In genomic region chr5:56102885-56103284, GRCh38 we compare ENCODE assay signal across 21 cellular contexts.
A peak's percentile ranks its signal among the peaks of the same experiment; 100 is the strongest.
DNase-seq lines count a peak whose midpoint lies in the region; ATAC-seq and TF ChIP-seq lines count a peak whose summit lies in the region.
"Had no signal": no experiment of that assay in that cellular context is flagged by ENCODE, and none has a peak within 500 bp of the region (broad histone marks: within the 10 kb centered on the region; RNA-seq: fewer than 3 reads in every experiment).

No MANE protein-coding gene starts in this region.

- peaks cover 95% of the 10 kb centered on the region for H3K4me1 Mint-ChIP-seq in activated naive CD4-positive, alpha-beta T cell treated with anti-CD3 and anti-CD28 coated beads, Interleukin-2, amount 50 U/mL, for 24 hours
- H3K4me1 Mint-ChIP-seq: neural crest cell had no signal

- no peaks in the 10 kb centered on the region for H3K9me3 Mint-ChIP-seq in activated naive CD4-positive, alpha-beta T cell treated with anti-CD3 and anti-CD28 coated beads, Interleukin-2, amount 50 U/mL, for 24 hours
- H3K9me3 Mint-ChIP-seq: activated T-cell treated with anti-CD3 and anti-CD28 coated beads, Interleukin-2, amount 50 U/mL, for 72 hours; stimulated activated naive CD8-positive, alpha-beta T cell treated with anti-CD3 and anti-CD28 coated beads, Interleukin-15, amount 100 ng/mL, for 72 hours; T-helper 1 cell treated with Interleukin-12 subunit alpha and Interleukin-12 subunit beta and Interleukin-4 antibody, amounts not matched to agents 30 μg/mL and 1 μg/mL, for 36 hours had no signal

- no peak overlapping the region for H3K4me3 ChIP-seq in right lobe of liver
- H3K4me3 ChIP-seq: gastrocnemius medialis, sigmoid colon, SJSA1, thyroid gland had no signal

- peaks cover 3% of the 10 kb centered on the region for H3K36me3 Mint-ChIP-seq in activated naive CD4-positive, alpha-beta T cell treated with anti-CD3 and anti-CD28 coated beads, Interleukin-2, amount 50 U/mL, for 24 hours

- WGBS in right lobe of liver (ENCODE audit: insufficient coverage, low coverage, low lambda C conversion rate, missing lambda C conversion rate): 27% methylated on average over 1 of the region's 1 CpG

- no peaks in the 10 kb centered on the region for H3K9me3 ChIP-seq in right lobe of liver
- H3K9me3 ChIP-seq: gastrocnemius medialis, sigmoid colon, SJSA1, thyroid gland had no signal

- peak in 3 of 4 donors; percentile 33 to 72 (median 34) for ATAC-seq in right lobe of liver
- ATAC-seq in GM21360 (IDR thresholded peaks at IDR 0.05; ENCODE audit: unreplicated experiment): no peak
- ATAC-seq: activated T-cell treated with anti-CD3 and anti-CD28 coated beads, Interleukin-2, amount 50 U/mL, for 72 hours; gastrocnemius medialis; stimulated activated naive CD8-positive, alpha-beta T cell treated with anti-CD3 and anti-CD28 coated beads, Interleukin-15, amount 100 ng/mL, for 72 hours had no signal

- peak overlapping the region; percentile 75 for H3K4me3 Mint-ChIP-seq in activated naive CD4-positive, alpha-beta T cell treated with anti-CD3 and anti-CD28 coated beads, Interleukin-2, amount 50 U/mL, for 24 hours
- H3K4me3 Mint-ChIP-seq: CD14-positive monocyte, neural crest cell had no signal

- intact Hi-C loops in right lobe of liver (cut with DNase I): no loop called here

- H3K36me3 ChIP-seq in right lobe of liver: no peaks in the 10 kb centered on the region
- H3K36me3 ChIP-seq: gastrocnemius medialis, sigmoid colon, SJSA1, thyroid gland had no signal

- H3K27ac Mint-ChIP-seq in activated naive CD4-positive, alpha-beta T cell treated with anti-CD3 and anti-CD28 coated beads, Interleukin-2, amount 50 U/mL, for 24 hours: peak overlapping the region; percentile 86
- H3K27ac Mint-ChIP-seq: activated T-cell treated with anti-CD3 and anti-CD28 coated beads, Interleukin-2, amount 50 U/mL, for 72 hours; CD14-positive monocyte had no signal

- TF ChIP-seq POLR2A in right lobe of liver (IDR thresholded peaks at IDR 0.05): no peak

- H3K27me3 Mint-ChIP-seq in activated naive CD4-positive, alpha-beta T cell treated with anti-CD3 and anti-CD28 coated beads, Interleukin-2, amount 50 U/mL, for 24 hours: no peaks in the 10 kb centered on the region
- H3K27me3 Mint-ChIP-seq: stimulated activated naive CD8-positive, alpha-beta T cell treated with anti-CD3 and anti-CD28 coated beads, Interleukin-15, amount 100 ng/mL, for 72 hours had no signal

- H3K27ac ChIP-seq in right lobe of liver: no peak overlapping the region
- H3K27ac ChIP-seq: gastrocnemius medialis, sigmoid colon, SJSA1, thyroid gland had no signal

- no peaks in the 10 kb centered on the region for H3K27me3 ChIP-seq in right lobe of liver
- H3K27me3 ChIP-seq: gastrocnemius medialis, sigmoid colon, SJSA1, thyroid gland had no signal

- peaks cover 0 to 3% (median 1%) of the 10 kb centered on the region in 4 donors for H3K4me1 ChIP-seq in right lobe of liver
- H3K4me1 ChIP-seq: gastrocnemius medialis, sigmoid colon had no signal

- TF ChIP-seq CTCF in right lobe of liver (IDR thresholded peaks at IDR 0.05): no peak

- no peak for DNase-seq in activated naive CD4-positive, alpha-beta T cell treated with Interleukin-2 at 50 U/mL for 16 hours
- DNase-seq in amniotic epithelial cell (ENCODE audit: low read depth): peak; percentile 29
- no peak for DNase-seq in right lobe of liver
- no peak for DNase-seq in activated T-cell treated with anti-CD3 and anti-CD28 coated beads, Interleukin-2, amount 50 U/mL, for 1 hour
- DNase-seq in foreskin melanocyte: no peak
- DNase-seq: activated T-cell treated with anti-CD3 and anti-CD28 coated beads, Interleukin-2, amount 50 U/mL, for 72 hours; DMS79; gastrocnemius medialis; GF-D8; hypothalamus; NCI-H526; posterior cingulate gyrus; sigmoid colon; stimulated activated naive CD8-positive, alpha-beta T cell treated with anti-CD3 and anti-CD28 coated beads, Interleukin-15, amount 100 ng/mL, for 72 hours; thyroid gland had no signal
